1 cellular context compared by ENCODE assay signal in genomic region chr11:121931748-121932352, GRCh38.
TF ChIP-seq lines count a peak whose summit lies in the region.

No MANE protein-coding gene starts in this region.

TF ChIP-seq in HepG2, 621 proteins besides CTCF, POLR2A, EP300 and RAD21 (continued from another document and continues in another):
- no peak for TF ChIP-seq CSRNP2 (CRISPR knock-in tag; conservative IDR thresholded peaks at IDR 0.05; ENCODE audit: low read depth)
- TF ChIP-seq SP2 (CRISPR knock-in tag; IDR thresholded peaks at IDR 0.05): no peak
- peak; percentile 83; the same call in 1 of the 2 replicates for TF ChIP-seq RCOR2 (CRISPR knock-in tag; IDR thresholded peaks at IDR 0.05)
- no peak for TF ChIP-seq CENPBD1 (CRISPR knock-in tag; IDR thresholded peaks at IDR 0.05; ENCODE audit: borderline replicate concordance, low read depth)
- peak; percentile 53; the same call in 1 of the 2 replicates for TF ChIP-seq ZNF564 (CRISPR knock-in tag; IDR thresholded peaks at IDR 0.05)
- TF ChIP-seq FOXK2 (IDR thresholded peaks at IDR 0.05): no peak
- TF ChIP-seq ZMAT5 (CRISPR knock-in tag; IDR thresholded peaks at IDR 0.05; ENCODE audit: borderline replicate concordance, low read depth): no peak
- TF ChIP-seq ZNF546 (CRISPR knock-in tag; conservative IDR thresholded peaks at IDR 0.05): no peak
- TF ChIP-seq ZNF780A (CRISPR knock-in tag; IDR thresholded peaks at IDR 0.05): no peak
- TF ChIP-seq ATF4 (CRISPR knock-in tag; IDR thresholded peaks at IDR 0.05): peak in 1 of 2 experiments; percentile 81; a peak in 2 of 4 replicates
- no peak for TF ChIP-seq ZNF839 (CRISPR knock-in tag; IDR thresholded peaks at IDR 0.05; ENCODE audit: borderline replicate concordance)
- no peak for TF ChIP-seq CREB3 (CRISPR knock-in tag; IDR thresholded peaks at IDR 0.05)
- no peak for TF ChIP-seq ZNF775 (CRISPR knock-in tag; IDR thresholded peaks at IDR 0.05; ENCODE audit: borderline replicate concordance)
- TF ChIP-seq KMT2B (CRISPR knock-in tag; IDR thresholded peaks at IDR 0.05): peak; percentile 53; the same call in 1 of the 2 replicates
- TF ChIP-seq ZNF263 (CRISPR knock-in tag; IDR thresholded peaks at IDR 0.05): no peak
- no peak for TF ChIP-seq ZBTB40 (IDR thresholded peaks at IDR 0.05)
- peak; percentile 33; the same call in 1 of the 2 replicates for TF ChIP-seq ZBTB40 (CRISPR knock-in tag; IDR thresholded peaks at IDR 0.05)
- no peak for TF ChIP-seq TBP (CRISPR knock-in tag; IDR thresholded peaks at IDR 0.05)
- no peak for TF ChIP-seq ZNF781 (CRISPR knock-in tag; IDR thresholded peaks at IDR 0.05; ENCODE audit: borderline replicate concordance, not compliant biosample characterization)
- no peak for TF ChIP-seq ZNF598 (CRISPR knock-in tag; IDR thresholded peaks at IDR 0.05; ENCODE audit: borderline replicate concordance)
- no peak for TF ChIP-seq ZNF597 (CRISPR knock-in tag; IDR thresholded peaks at IDR 0.05)
- no peak for TF ChIP-seq KLF12 (CRISPR knock-in tag; IDR thresholded peaks at IDR 0.05; ENCODE audit: borderline replicate concordance)
- TF ChIP-seq HBP1 (CRISPR knock-in tag; IDR thresholded peaks at IDR 0.05; ENCODE audit: low read depth): 0 out of 2 replicates have a peak, but pooled peaks have one; percentile 49
- peak; percentile 85; the same call in 1 of the 2 replicates for TF ChIP-seq ZBTB44 (CRISPR knock-in tag; IDR thresholded peaks at IDR 0.05)
- no peak for TF ChIP-seq RAD51 (IDR thresholded peaks at IDR 0.05; ENCODE audit: borderline replicate concordance)
- TF ChIP-seq ZNF337 (CRISPR knock-in tag; IDR thresholded peaks at IDR 0.05; ENCODE audit: borderline replicate concordance, low read depth): no peak
- TF ChIP-seq GABPA (IDR thresholded peaks at IDR 0.05; ENCODE audit: low read depth, low read length): no peak
- peak; percentile 43; the same call in 1 of the 2 replicates for TF ChIP-seq GABPA (CRISPR knock-in tag; IDR thresholded peaks at IDR 0.05; ENCODE audit: low read depth)
- TF ChIP-seq HOXA9 (CRISPR knock-in tag; IDR thresholded peaks at IDR 0.05; ENCODE audit: borderline replicate concordance): no peak
- TF ChIP-seq BCLAF1 (IDR thresholded peaks at IDR 0.05): no peak
- TF ChIP-seq ZNF558 (CRISPR knock-in tag; IDR thresholded peaks at IDR 0.05; ENCODE audit: borderline replicate concordance): no peak
- no peak for TF ChIP-seq ZNF44 (CRISPR knock-in tag; IDR thresholded peaks at IDR 0.05)
- no peak for TF ChIP-seq RORA (CRISPR knock-in tag; IDR thresholded peaks at IDR 0.05)
- TF ChIP-seq ZKSCAN1 (IDR thresholded peaks at IDR 0.05; ENCODE audit: low read length): no peak
- no peak for TF ChIP-seq FOXA1 (IDR thresholded peaks at IDR 0.05)
- peak; percentile 75 for TF ChIP-seq FOXA1 (CRISPR knock-in tag; IDR thresholded peaks at IDR 0.05)
- no peak for TF ChIP-seq E2F1 (CRISPR knock-in tag; IDR thresholded peaks at IDR 0.05)
